Comparison of ENCODE assay signal across 23 cellular contexts in genomic region chr1:6557597-6557996, GRCh38. TPM values are rescaled to one million over a fixed set of nuclear protein-coding genes. Genes with fewer than 3 reads are reported as not detected.
"Had no signal": no experiment of that assay in that cellular context is flagged by ENCODE, and none has a peak within 500 bp of the region (broad histone marks: within the 10 kb centered on the region; RNA-seq: fewer than 3 reads in every experiment).

No MANE protein-coding gene starts in this region.

- H3K9ac ChIP-seq: KMS-11, SK-N-SH had no signal

- H3K9me3 ChIP-seq: SK-N-SH had no signal

- ATAC-seq: Panc1, PC-3 had no signal

- H3K27ac ChIP-seq: KMS-11, RWPE1 had no signal

- DNase-seq: IMR-90, Kasumi-1, MM.1S, NCI-H1092 treated with DMSO at 0.1 percent for 48 hours, NCI-H1436, NCI-H187, NCI-H2029, NCI-H2081 treated with DMSO at 0.1 percent for 48 hours, NCI-H2171, NCI-H226, NCI-H446, NCI-H510A, NCI-H524 treated with DMSO at 0.1 percent for 48 hours, NCI-H69, NCI-H774, PC-3, SHP77, SK-N-SH had no signal

RNA-seq across cellular contexts. Expression of gene TAS1R1, which starts 2.5 kb away (rescaled TPM):
- total RNA-seq: HT-29, IMR-90, PC-3, SK-MEL-5 had no signal
- polyA plus RNA-seq: SK-N-SH had no signal
